28 cellular contexts compared by ENCODE assay signal in genomic region chr11:60810583-60810982, GRCh38. TPM values are rescaled to one million over a fixed set of nuclear protein-coding genes. Genes with fewer than 3 reads are reported as not detected.
DNase-seq lines count a peak whose midpoint lies in the region; ATAC-seq, FAIRE-seq and TF ChIP-seq lines count a peak whose summit lies in the region.
"Had no signal": no experiment of that assay in that cellular context is flagged by ENCODE, and none has a peak within 500 bp of the region (broad histone marks: within the 10 kb centered on the region; RNA-seq: fewer than 3 reads in every experiment).

No MANE protein-coding gene starts in this region.

- WGBS in GM12878 (ENCODE audit: insufficient coverage, insufficient replicate concordance, low lambda C conversion rate, missing lambda C conversion rate) = 20% methylated on average over 8 of the region's 8 CpGs

- in situ Hi-C loops in GM12878 (cut with MboI) = no loop called here

- H4K20me1 ChIP-seq in GM12878 (ENCODE audit: control insufficient read depth, insufficient read depth) = no peaks in the 10 kb centered on the region

- TF ChIP-seq POLR2A in GM12878 (IDR thresholded peaks at IDR 0.05; ENCODE audit: low read depth, low read length) = no peak

- BruUV-seq in GM12878 (replicated peaks; lab: Mats Ljungman, UMichigan) = no TSS peak

- H3K4me3 ChIP-seq in GM12878 = no peak overlapping the region
- H3K4me3 ChIP-seq in mucosa of stomach (ENCODE audit: low read length) = no peak overlapping the region
- H3K4me3 ChIP-seq: breast epithelium, esophagus muscularis mucosa, heart left ventricle, prostate gland, thyroid gland had no signal

- no peaks in the 10 kb centered on the region; the same call in 2 of the 3 replicates for H3K9me3 ChIP-seq in GM12878 (replicated peaks; ENCODE audit: control insufficient read depth, insufficient read depth, low read length)
- no peaks in the 10 kb centered on the region for H3K9me3 ChIP-seq in mucosa of stomach (ENCODE audit: control insufficient read depth, low read length)
- H3K9me3 ChIP-seq: breast epithelium, esophagus muscularis mucosa, heart left ventricle, prostate gland, thyroid gland had no signal

- H3K9me3 Mint-ChIP-seq in T-helper 1 cell treated with Interleukin-12 subunit alpha and Interleukin-12 subunit beta and Interleukin-4 antibody, amounts not matched to agents 30 μg/mL and 1 μg/mL, for 36 hours = no peaks in the 10 kb centered on the region
- H3K9me3 Mint-ChIP-seq: activated B cell treated with CpG ODN at 0.5 μM for 24 hours; activated naive CD4-positive, alpha-beta T cell treated with anti-CD3 and anti-CD28 coated beads, Interleukin-2, amount 50 U/mL, for 72 hours; effector memory CD8-positive, alpha-beta T cell; stimulated activated naive CD8-positive, alpha-beta T cell treated with anti-CD3 and anti-CD28 coated beads, Interleukin-15, Interleukin-2, amounts not matched to agents 100 ng/mL and 50 ng/mL, for 24 hours had no signal

- intact Hi-C loops in GM12878 (cut with micrococcal nuclease; ENCODE audit: unreplicated experiment) = no loop called here

- H3K4me2 ChIP-seq in GM12878 (ENCODE audit: control insufficient read depth, insufficient read depth) = no peak overlapping the region

- H3K9ac ChIP-seq in GM12878 (ENCODE audit: control insufficient read depth, insufficient read depth, low read length) (no peak overlapping the region), mucosa of stomach (ENCODE audit: low read length) (peak overlapping the region; percentile 18)

- H3K27ac ChIP-seq in GM12878 (ENCODE audit: control insufficient read depth, insufficient read depth) = no peak overlapping the region
- H3K27ac ChIP-seq: breast epithelium, esophagus muscularis mucosa, foreskin keratinocyte, prostate gland, thyroid gland had no signal

- peak; percentile 58 for ATAC-seq in GM12878
- ATAC-seq in HG02798 (IDR thresholded peaks at IDR 0.05; ENCODE audit: poor library complexity, unreplicated experiment) = no peak
- ATAC-seq: activated naive CD4-positive, alpha-beta T cell treated with anti-CD3 and anti-CD28 coated beads, Interleukin-2, amount 50 U/mL, for 72 hours; effector memory CD8-positive, alpha-beta T cell; foreskin keratinocyte had no signal

- peaks cover 3% of the 10 kb centered on the region for H3K4me1 Mint-ChIP-seq in T-helper 1 cell treated with Interleukin-12 subunit alpha and Interleukin-12 subunit beta and Interleukin-4 antibody, amounts not matched to agents 30 μg/mL and 1 μg/mL, for 36 hours (ENCODE audit: low read depth)
- H3K4me1 Mint-ChIP-seq: activated B cell treated with CpG ODN at 0.5 μM for 24 hours; CD8-positive, alpha-beta memory T cell had no signal

- RAD21 ChIA-PET in GM12878 (lab: Charles Lee; ENCODE audit: unreplicated experiment) = interaction anchor here (0.7 to 1.2 kb wide), 2 partner anchors 35 to 41 kb away, joined by 3 to 4 read pairs; no protein-coding TSS in a partner anchor

- H2AFZ ChIP-seq in GM12878 (ENCODE audit: control insufficient read depth, low read depth, low read length) = peak overlapping the region; percentile 45

- H3K4me3 Mint-ChIP-seq in T-helper 1 cell treated with Interleukin-12 subunit alpha and Interleukin-12 subunit beta and Interleukin-4 antibody, amounts not matched to agents 30 μg/mL and 1 μg/mL, for 36 hours = no peak overlapping the region
- H3K4me3 Mint-ChIP-seq: activated B cell treated with CpG ODN at 0.5 μM for 24 hours; CD8-positive, alpha-beta memory T cell; effector memory CD8-positive, alpha-beta T cell; memory B cell; stimulated activated naive CD8-positive, alpha-beta T cell treated with anti-CD3 and anti-CD28 coated beads, Interleukin-15, Interleukin-2, amounts not matched to agents 100 ng/mL and 50 ng/mL, for 24 hours had no signal

- TF ChIP-seq RAD21 in GM12878 (IDR thresholded peaks at IDR 0.05; ENCODE audit: insufficient read depth, low read depth, low read length) = no peak

- SMC1A ChIA-PET in GM12878 (lab: Charles Lee; ENCODE audit: uncharacterized antibody, unreplicated experiment) = interaction anchor here (0.7 to 2.1 kb wide), 2 partner anchors 11 to 317 kb away, joined by 3 to 7 read pairs; no protein-coding TSS in a partner anchor

- no peak for TF ChIP-seq CTCF in GM12878 (IDR thresholded peaks at IDR 0.05 in 2 of 3, conservative IDR thresholded peaks at IDR 0.05 in 1 of 3; ENCODE audit: control insufficient read depth in 2 of 3, extremely low read depth in 1 of 3, insufficient read depth in 1 of 3, low read depth in 3 of 3, low read length in 3 of 3)

- CTCF ChIA-PET in GM12878 (lab: Yijun Ruan, JAX) = no interaction called here

- peaks cover 3% of the 10 kb centered on the region for H3K27me3 Mint-ChIP-seq in T-helper 1 cell treated with Interleukin-12 subunit alpha and Interleukin-12 subunit beta and Interleukin-4 antibody, amounts not matched to agents 30 μg/mL and 1 μg/mL, for 36 hours (ENCODE audit: low read depth)

- H3K36me3 ChIP-seq in GM12878 (ENCODE audit: control insufficient read depth in 2 of 2, insufficient read depth in 2 of 2, low read length in 1 of 2) (no peaks in the 10 kb centered on the region), mucosa of stomach (ENCODE audit: control insufficient read depth, insufficient read depth, low read length) (no peaks in the 10 kb centered on the region)
- H3K36me3 ChIP-seq: breast epithelium, esophagus muscularis mucosa, heart left ventricle, prostate gland, thyroid gland had no signal

- no peaks in the 10 kb centered on the region for H3K79me2 ChIP-seq in GM12878 (ENCODE audit: control insufficient read depth, insufficient read depth, low read length)

- no peak for DNase-seq in T-helper 1 cell
- DNase-seq in DMS53 treated with DMSO at 0.1 percent for 48 hours (lab: John Stamatoyannopoulos, UW; ENCODE audit: unreplicated experiment) = peak; percentile 39
- no peak for DNase-seq in GM12878 (ENCODE audit: low read depth, low spot score)
- no peak for DNase-seq in activated naive CD4-positive, alpha-beta T cell (lab: John Stamatoyannopoulos, UW)
- DNase-seq in mesenteric fat pad (ENCODE audit: low spot score) = no peak
- DNase-seq: activated B cell treated with CpG ODN at 0.5 μM for 24 hours; activated CD4-positive, alpha-beta T cell treated with anti-CD3 and anti-CD28 coated beads, Interleukin-2, amount 50 U/mL, for 4 hours; activated CD8-positive, alpha-beta memory T cell treated with anti-CD3 and anti-CD28 coated beads, Interleukin-2, amount 50 U/mL, for 48 hours; CD8-positive, alpha-beta memory T cell; DMS79 treated with DMSO at 0.1 percent for 48 hours; effector memory CD8-positive, alpha-beta T cell; foreskin keratinocyte; heart left ventricle; NCI-H187; NCI-H2171 treated with DMSO at 0.1 percent for 48 hours; NCI-H524 treated with DMSO at 0.1 percent for 48 hours; SHP77; thyroid gland had no signal

- H3K27me3 ChIP-seq in GM12878 (replicated peaks in 1 of 2; ENCODE audit: control insufficient read depth in 2 of 2, insufficient read depth in 2 of 2, low read length in 1 of 2) (no peaks in the 10 kb centered on the region), mucosa of stomach (ENCODE audit: control insufficient read depth, insufficient read depth, low read length) (no peaks in the 10 kb centered on the region)
- H3K27me3 ChIP-seq: breast epithelium, esophagus muscularis mucosa, foreskin keratinocyte, heart left ventricle, thyroid gland had no signal

- FAIRE-seq in GM12878 (lab: Jason Lieb, UNC) = no peak
- FAIRE-seq: A204.1 had no signal

- no peaks in the 10 kb centered on the region for H3K36me3 Mint-ChIP-seq in T-helper 1 cell treated with Interleukin-12 subunit alpha and Interleukin-12 subunit beta and Interleukin-4 antibody, amounts not matched to agents 30 μg/mL and 1 μg/mL, for 36 hours (ENCODE audit: low read depth)
- H3K36me3 Mint-ChIP-seq: activated naive CD4-positive, alpha-beta T cell treated with anti-CD3 and anti-CD28 coated beads, Interleukin-2, amount 50 U/mL, for 72 hours; memory B cell had no signal

- TF ChIP-seq EP300 in GM12878 (IDR thresholded peaks at IDR 0.05; ENCODE audit: borderline replicate concordance in 1 of 2, control insufficient read depth in 1 of 2, low read depth in 2 of 2, low read length in 2 of 2) = no peak

- POLR2A ChIA-PET in GM12878 (lab: Charles Lee) = no interaction called here

- peak overlapping the region; percentile 43 for H3K27ac Mint-ChIP-seq in T-helper 1 cell treated with Interleukin-12 subunit alpha and Interleukin-12 subunit beta and Interleukin-4 antibody, amounts not matched to agents 30 μg/mL and 1 μg/mL, for 36 hours
- H3K27ac Mint-ChIP-seq: activated B cell treated with CpG ODN at 0.5 μM for 24 hours; activated naive CD4-positive, alpha-beta T cell treated with anti-CD3 and anti-CD28 coated beads, Interleukin-2, amount 50 U/mL, for 72 hours; CD8-positive, alpha-beta memory T cell; effector memory CD8-positive, alpha-beta T cell; memory B cell; stimulated activated naive CD8-positive, alpha-beta T cell treated with anti-CD3 and anti-CD28 coated beads, Interleukin-15, Interleukin-2, amounts not matched to agents 100 ng/mL and 50 ng/mL, for 24 hours had no signal

- H3K4me1 ChIP-seq in GM12878 (ENCODE audit: control insufficient read depth, insufficient read depth, low read length) (no peaks in the 10 kb centered on the region), mucosa of stomach (ENCODE audit: control insufficient read depth, insufficient read depth, low read length) (peaks cover 7% of the 10 kb centered on the region)
- H3K4me1 ChIP-seq: breast epithelium, esophagus muscularis mucosa, foreskin keratinocyte, prostate gland, thyroid gland had no signal

RNA-seq across cellular contexts. Expression of gene MS4A10, which starts 25.4 kb away (rescaled TPM):
- not detected in 2 replicates for total RNA-seq in GM12878 (2013; cell fraction: nucleolus; rRNA removed)
- total RNA-seq in GM12878 (2014; rRNA removed) = not detected in 2 replicates
- total RNA-seq in GM12878 (2014; rRNA removed; fragmentation: Illumina TruSeq; extraction: Trizol) = not detected in 2 replicates
- not detected in 2 replicates for total RNA-seq in GM12878 (2021)
- not detected for polyA plus RNA-seq in GM12878 (2011; ENCODE audit: low read depth)
- polyA plus RNA-seq in GM12878 (2011; rRNA removed) = not detected in 2 replicates
- not detected in 2 replicates for polyA plus RNA-seq in GM12878 (2011; cell fraction: cytosol; rRNA removed)
- polyA plus RNA-seq in GM12878 (2011; cell fraction: nucleus; rRNA removed) = not detected in 2 replicates
- polyA plus RNA-seq in GM12878 (2012) = not detected in 2 replicates
- not detected in 2 replicates for polyA plus RNA-seq in GM12878 (2014; fragmentation: Illumina TruSeq; extraction: Trizol)
- polyA plus RNA-seq in GM12878 (2014; fragmentation: Nextera tagmentation; extraction: Ambion mirVana) = not detected
- not detected in 2 replicates for polyA plus RNA-seq in GM12878 (2014; rRNA removed)
- not detected for polyA plus RNA-seq in GM12878 (2016; fragmentation: Nextera tagmentation; extraction: Ambion mirVana)
- not detected in 2 replicates for polyA minus RNA-seq in GM12878 (2011; rRNA and poly(A)+ RNA removed)
- polyA minus RNA-seq in GM12878 (2011; cell fraction: cytosol; rRNA and poly(A)+ RNA removed) = not detected in 2 replicates
- not detected in 2 replicates for polyA minus RNA-seq in GM12878 (2011; cell fraction: nucleus; rRNA and poly(A)+ RNA removed)
- not detected for total RNA-seq in mesenteric fat pad
- total RNA-seq: activated B cell treated with CpG ODN at 0.5 μM for 24 hours; activated naive CD4-positive, alpha-beta T cell treated with anti-CD3 and anti-CD28 coated beads, Interleukin-2, amount 50 U/mL, for 72 hours; breast epithelium; CD8-positive, alpha-beta memory T cell; esophagus muscularis mucosa; foreskin keratinocyte; heart left ventricle; thyroid gland had no signal
- polyA plus RNA-seq: CD8-positive, alpha-beta memory T cell; foreskin keratinocyte; heart left ventricle had no signal

RNA-seq across cellular contexts. Expression of gene CCDC86, which starts 31.3 kb away (rescaled TPM):
- total RNA-seq in GM12878 (2013; cell fraction: nucleolus; rRNA removed) = 8.3 and 10.3 TPM in 2 replicates
- 26.5 and 39.7 TPM in 2 replicates for total RNA-seq in GM12878 (2014; rRNA removed)
- total RNA-seq in GM12878 (2014; rRNA removed; fragmentation: Illumina TruSeq; extraction: Trizol) = 6.6 and 7.2 TPM in 2 replicates
- total RNA-seq in GM12878 (2021) = 51.1 and 58.2 TPM in 2 replicates
- 7.8 TPM for polyA plus RNA-seq in GM12878 (2011; ENCODE audit: low read depth)
- polyA plus RNA-seq in GM12878 (2011; rRNA removed) = 7.7 and 22.3 TPM in 2 replicates
- polyA plus RNA-seq in GM12878 (2011; cell fraction: cytosol; rRNA removed) = 14.2 and 15.3 TPM in 2 replicates
- polyA plus RNA-seq in GM12878 (2011; cell fraction: nucleus; rRNA removed) = 302 and 461 TPM in 2 replicates
- 15.2 and 27.8 TPM in 2 replicates for polyA plus RNA-seq in GM12878 (2012)
- 24.7 and 37.7 TPM in 2 replicates for polyA plus RNA-seq in GM12878 (2014; fragmentation: Illumina TruSeq; extraction: Trizol)
- 1 to 10 TPM; 2.0 to 4.4 TPM for polyA plus RNA-seq in GM12878 (2014; fragmentation: Nextera tagmentation; extraction: Ambion mirVana)
- polyA plus RNA-seq in GM12878 (2014; rRNA removed) = 44.4 and 49.6 TPM in 2 replicates
- 10 to 100 TPM; 78.6 to 87.2 TPM for polyA plus RNA-seq in GM12878 (2016; fragmentation: Nextera tagmentation; extraction: Ambion mirVana)
- 9.4 and 12.7 TPM in 2 replicates for polyA minus RNA-seq in GM12878 (2011; rRNA and poly(A)+ RNA removed)
- polyA minus RNA-seq in GM12878 (2011; cell fraction: cytosol; rRNA and poly(A)+ RNA removed) = 4.0 and 5.6 TPM in 2 replicates
- polyA minus RNA-seq in GM12878 (2011; cell fraction: nucleus; rRNA and poly(A)+ RNA removed) = 23.7 and 51.4 TPM in 2 replicates
- 40.4 TPM for total RNA-seq in mesenteric fat pad

RNA-seq across cellular contexts. Expression of gene PTGDR2, which starts 45.2 kb away (rescaled TPM):
- total RNA-seq in GM12878 (2013; cell fraction: nucleolus; rRNA removed) = 0.20 and 0.29 TPM in 2 replicates
- not detected in 2 replicates for total RNA-seq in GM12878 (2014; rRNA removed)
- not detected in 2 replicates for total RNA-seq in GM12878 (2014; rRNA removed; fragmentation: Illumina TruSeq; extraction: Trizol)
- total RNA-seq in GM12878 (2021) = 0.13 TPM in 1 of 2 replicates, not detected in the other
- not detected for polyA plus RNA-seq in GM12878 (2011; ENCODE audit: low read depth)
- polyA plus RNA-seq in GM12878 (2011; rRNA removed) = not detected in 2 replicates
- polyA plus RNA-seq in GM12878 (2011; cell fraction: cytosol; rRNA removed) = 0.03 TPM in 1 of 2 replicates, not detected in the other
- 0.12 and 0.13 TPM in 2 replicates for polyA plus RNA-seq in GM12878 (2011; cell fraction: nucleus; rRNA removed)
- 0.08 TPM in 1 of 2 replicates, not detected in the other for polyA plus RNA-seq in GM12878 (2012)
- polyA plus RNA-seq in GM12878 (2014; fragmentation: Illumina TruSeq; extraction: Trizol) = 0.01 TPM in 1 of 2 replicates, not detected in the other
- not detected for polyA plus RNA-seq in GM12878 (2014; fragmentation: Nextera tagmentation; extraction: Ambion mirVana)
- 0.03 TPM in 1 of 2 replicates, not detected in the other for polyA plus RNA-seq in GM12878 (2014; rRNA removed)
- under 1 TPM; 0.17 to 0.28 TPM for polyA plus RNA-seq in GM12878 (2016; fragmentation: Nextera tagmentation; extraction: Ambion mirVana)
- not detected in 2 replicates for polyA minus RNA-seq in GM12878 (2011; rRNA and poly(A)+ RNA removed)
- polyA minus RNA-seq in GM12878 (2011; cell fraction: cytosol; rRNA and poly(A)+ RNA removed) = not detected in 2 replicates
- polyA minus RNA-seq in GM12878 (2011; cell fraction: nucleus; rRNA and poly(A)+ RNA removed) = not detected in 2 replicates
- 0.19 TPM for total RNA-seq in mesenteric fat pad
- total RNA-seq: activated B cell treated with CpG ODN at 0.5 μM for 24 hours, foreskin keratinocyte had no signal

RNA-seq across cellular contexts. Expression of gene MS4A15, which starts 53.9 kb away (rescaled TPM):
- not detected in 2 replicates for total RNA-seq in GM12878 (2013; cell fraction: nucleolus; rRNA removed)
- total RNA-seq in GM12878 (2014; rRNA removed) = 0.27 and 0.62 TPM in 2 replicates
- total RNA-seq in GM12878 (2014; rRNA removed; fragmentation: Illumina TruSeq; extraction: Trizol) = 0.18 and 0.45 TPM in 2 replicates
- total RNA-seq in GM12878 (2021) = 0.46 and 0.56 TPM in 2 replicates
- polyA plus RNA-seq in GM12878 (2011; ENCODE audit: low read depth) = 0.34 TPM
- polyA plus RNA-seq in GM12878 (2011; rRNA removed) = 0.22 and 0.35 TPM in 2 replicates
- polyA plus RNA-seq in GM12878 (2011; cell fraction: cytosol; rRNA removed) = 0.47 and 0.70 TPM in 2 replicates
- 0.76 and 1.5 TPM in 2 replicates for polyA plus RNA-seq in GM12878 (2011; cell fraction: nucleus; rRNA removed)
- 0.23 and 0.34 TPM in 2 replicates for polyA plus RNA-seq in GM12878 (2012)
- 0.71 TPM in 1 of 2 replicates, not detected in the other for polyA plus RNA-seq in GM12878 (2014; fragmentation: Illumina TruSeq; extraction: Trizol)
- under 1 TPM; 0.05 to 0.08 TPM for polyA plus RNA-seq in GM12878 (2014; fragmentation: Nextera tagmentation; extraction: Ambion mirVana)
- polyA plus RNA-seq in GM12878 (2014; rRNA removed) = 0.22 and 0.55 TPM in 2 replicates
- polyA plus RNA-seq in GM12878 (2016; fragmentation: Nextera tagmentation; extraction: Ambion mirVana) = under 1 TPM; 0.62 to 0.84 TPM
- polyA minus RNA-seq in GM12878 (2011; rRNA and poly(A)+ RNA removed) = 0.36 TPM in 1 of 2 replicates, not detected in the other
- 0.83 and 1.3 TPM in 2 replicates for polyA minus RNA-seq in GM12878 (2011; cell fraction: cytosol; rRNA and poly(A)+ RNA removed)
- polyA minus RNA-seq in GM12878 (2011; cell fraction: nucleus; rRNA and poly(A)+ RNA removed) = 0.67 and 0.73 TPM in 2 replicates
- total RNA-seq in mesenteric fat pad = not detected
- total RNA-seq: activated B cell treated with CpG ODN at 0.5 μM for 24 hours; activated naive CD4-positive, alpha-beta T cell treated with anti-CD3 and anti-CD28 coated beads, Interleukin-2, amount 50 U/mL, for 72 hours; breast epithelium; CD8-positive, alpha-beta memory T cell; foreskin keratinocyte; heart left ventricle; prostate gland; thyroid gland had no signal
- polyA plus RNA-seq: CD8-positive, alpha-beta memory T cell; foreskin keratinocyte; heart left ventricle had no signal

RNA-seq across cellular contexts. Expression of gene ZP1, which starts 56.8 kb away (rescaled TPM):
- not detected in 2 replicates for total RNA-seq in GM12878 (2013; cell fraction: nucleolus; rRNA removed)
- total RNA-seq in GM12878 (2014; rRNA removed) (not detected in 2 replicates), GM12878 (2014; rRNA removed; fragmentation: Illumina TruSeq; extraction: Trizol) (not detected in 2 replicates), GM12878 (2021) (not detected in 2 replicates), mesenteric fat pad (1.4 TPM)
- polyA plus RNA-seq in GM12878 (2011; ENCODE audit: low read depth) = not detected
- polyA plus RNA-seq in GM12878 (2011; rRNA removed) (not detected in 2 replicates), GM12878 (2014; fragmentation: Illumina TruSeq; extraction: Trizol) (not detected in 2 replicates), GM12878 (2014; fragmentation: Nextera tagmentation; extraction: Ambion mirVana) (not detected), GM12878 (2014; rRNA removed) (not detected in 2 replicates), GM12878 (2016; fragmentation: Nextera tagmentation; extraction: Ambion mirVana) (not detected)
- not detected in 2 replicates for polyA plus RNA-seq in GM12878 (2011; cell fraction: cytosol; rRNA removed)
- not detected in 2 replicates for polyA plus RNA-seq in GM12878 (2011; cell fraction: nucleus; rRNA removed)
- not detected in 2 replicates for polyA plus RNA-seq in GM12878 (2012)
- polyA minus RNA-seq in GM12878 (2011; rRNA and poly(A)+ RNA removed) = not detected in 2 replicates
- not detected in 2 replicates for polyA minus RNA-seq in GM12878 (2011; cell fraction: cytosol; rRNA and poly(A)+ RNA removed)
- not detected in 2 replicates for polyA minus RNA-seq in GM12878 (2011; cell fraction: nucleus; rRNA and poly(A)+ RNA removed)
- total RNA-seq: activated B cell treated with CpG ODN at 0.5 μM for 24 hours; activated naive CD4-positive, alpha-beta T cell treated with anti-CD3 and anti-CD28 coated beads, Interleukin-2, amount 50 U/mL, for 72 hours; CD8-positive, alpha-beta memory T cell; foreskin keratinocyte; thyroid gland had no signal
- polyA plus RNA-seq: foreskin keratinocyte had no signal
